Comparison of ENCODE assay signal across 8 cellular contexts in the genomic region with DNA sequence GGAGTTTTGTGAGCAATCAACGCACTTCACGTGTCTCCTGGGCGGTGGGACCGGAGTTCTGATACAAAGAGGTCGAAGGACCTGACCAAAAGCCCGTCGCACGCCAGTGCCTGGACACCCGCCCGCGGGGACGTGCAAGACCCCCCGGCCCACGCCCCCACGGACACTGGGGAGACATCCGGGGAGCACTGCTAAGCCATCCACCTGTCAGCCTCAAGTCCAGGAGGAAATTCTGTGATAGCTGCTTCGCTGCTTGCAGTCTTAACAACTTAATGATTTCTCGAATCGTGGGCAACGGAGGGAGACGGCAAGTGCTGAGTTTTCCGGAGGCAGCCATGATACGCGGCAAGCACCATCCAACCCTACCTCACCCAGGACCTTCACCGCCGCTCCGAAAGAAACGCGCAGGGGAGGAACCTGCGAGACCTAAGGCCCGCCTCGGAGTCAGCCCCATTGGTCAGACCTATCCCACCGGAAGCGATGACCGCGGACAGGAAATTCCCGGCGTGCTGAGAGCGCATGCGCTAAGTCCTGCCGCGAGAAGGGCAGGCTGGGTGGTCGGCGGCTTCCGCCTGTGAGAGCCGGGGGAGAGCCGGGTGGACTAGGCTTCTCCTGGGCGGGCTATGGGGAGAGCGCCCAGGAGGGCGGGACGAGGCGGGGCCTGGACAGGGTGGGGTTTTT. TPM values are rescaled to one million over a fixed set of nuclear protein-coding genes. Genes with fewer than 3 reads are reported as not detected.
DNase-seq lines count a peak whose midpoint lies in the region; ATAC-seq, FAIRE-seq and TF ChIP-seq lines count a peak whose summit lies in the region.

A gene (minus strand): TSS at position 393 of the 681 bp plus-strand sequence. CDS start 56 bp downstream, at position 337.

- no peak for FAIRE-seq in A549 (lab: Jason Lieb, UNC)

- H3K4me3 ChIP-seq in A549 (peak within 1 kb of the TSS; percentile 81), mammary epithelial cell (replicated peaks in 1 of 3; ENCODE audit: insufficient read depth in 1 of 3, low read depth in 2 of 3, low read length in 3 of 3) (peak within 1 kb of the TSS; percentile 80 to 97 (median 84)), iPS-18c (ENCODE audit: insufficient read depth, low read depth, low read length) (peak within 1 kb of the TSS; percentile 89), skeletal muscle tissue (ENCODE audit: low read length in 3 of 3) (peak within 1 kb of the TSS; percentile 91 to 99 (median 96))

- dilution Hi-C loops in mammary epithelial cell (cut with HindIII; ENCODE audit: low sequenced_read_pairs) = no loop called here

- H3K36me3 ChIP-seq in mammary epithelial cell (ENCODE audit: insufficient read depth, low read length) (peaks cover 6% of the 10 kb centered on the region), skeletal muscle tissue (ENCODE audit: control insufficient read depth in 3 of 3, insufficient read depth in 3 of 3, low read length in 3 of 3) (peaks cover 3 to 10% (median 3%) of the 10 kb centered on the region in 3 donors)

- no peaks in the 10 kb centered on the region for H3K27me3 ChIP-seq in mammary epithelial cell (ENCODE audit: insufficient read depth, low read length)
- H3K27me3 ChIP-seq in skeletal muscle tissue (ENCODE audit: control insufficient read depth in 3 of 3, insufficient read depth in 3 of 3, low read length in 3 of 3) = no peaks in the 10 kb centered on the region

- H3K4me1 ChIP-seq in A549 = peaks cover 24% of the 10 kb centered on the region; the same call in 2 of the 3 replicates
- H3K4me1 ChIP-seq in mammary epithelial cell (ENCODE audit: insufficient read depth, low read length) = peaks cover 24% of the 10 kb centered on the region
- H3K4me1 ChIP-seq in skeletal muscle tissue (ENCODE audit: control insufficient read depth in 3 of 3, insufficient read depth in 3 of 3, low read length in 3 of 3) = peaks cover 0 to 4% (median 3%) of the 10 kb centered on the region in 3 donors

- TF ChIP-seq POLR2A in A549 (IDR thresholded peaks at IDR 0.05; ENCODE audit: low read length) = peak; percentile 77

- H3K4me2 ChIP-seq in A549 (peak within 1 kb of the TSS; percentile 94), mammary epithelial cell (ENCODE audit: insufficient read depth, low read depth, low read length) (peak within 1 kb of the TSS; percentile 82)

- no peak for TF ChIP-seq RAD21 in A549 (conservative IDR thresholded peaks at IDR 0.05 in 1 of 2, IDR thresholded peaks at IDR 0.05 in 1 of 2)

- TF ChIP-seq CTCF in A549 (IDR thresholded peaks at IDR 0.05) (no peak), VCaP (conservative IDR thresholded peaks at IDR 0.05) (no peak), mammary epithelial cell (conservative IDR thresholded peaks at IDR 0.05 in 1 of 2, IDR thresholded peaks at IDR 0.05 in 1 of 2; ENCODE audit: extremely low read depth in 1 of 2, insufficient read depth in 1 of 2, low read depth in 1 of 2, low read length in 2 of 2) (no peak)

- peaks cover 38% of the 10 kb centered on the region for H3K79me2 ChIP-seq in mammary epithelial cell (ENCODE audit: insufficient read depth, low read length)

- intact Hi-C loops in mammary epithelial cell (cut with micrococcal nuclease) = loop anchor here (2.0 to 10.0 kb wide), 2 partner anchors 137 to 1721 kb away; no protein-coding TSS in a partner anchor

- BruUV-seq in mammary epithelial cell (replicated peaks; lab: Mats Ljungman, UMichigan) = TSS peak; percentile 62

- DNase-seq in A549 (ENCODE audit: low read depth in 1 of 2, low spot score in 1 of 2) = peak; percentile 62 to 98
- peak; percentile 98 for DNase-seq in NCI-H2171 (lab: John Stamatoyannopoulos, UW)
- DNase-seq in mammary epithelial cell = peak; percentile 99

- H3K27ac ChIP-seq in A549 (peak within 1 kb of the TSS; percentile 87 to 97), VCaP (peak within 1 kb of the TSS; percentile 86), mammary epithelial cell (ENCODE audit: insufficient read depth, low read depth, low read length) (peak within 1 kb of the TSS; percentile 88), skeletal muscle tissue (ENCODE audit: low read depth, low read length) (peak within 1 kb of the TSS; percentile 77)

- H4K20me1 ChIP-seq in mammary epithelial cell (ENCODE audit: insufficient read depth, low read length) = no peaks in the 10 kb centered on the region

- no peaks in the 10 kb centered on the region for H3K9me3 ChIP-seq in A549
- H3K9me3 ChIP-seq in mammary epithelial cell (replicated peaks; ENCODE audit: insufficient read depth, low read length) = no peaks in the 10 kb centered on the region
- no peaks in the 10 kb centered on the region for H3K9me3 ChIP-seq in iPS-18c (ENCODE audit: control insufficient read depth, insufficient read depth, low read length)
- H3K9me3 ChIP-seq in skeletal muscle tissue (ENCODE audit: control insufficient read depth in 3 of 3, low read length in 3 of 3) = no peaks in the 10 kb centered on the region

- ATAC-seq in A549 = peak; percentile 97 to 99
- ATAC-seq in GM18861 (IDR thresholded peaks at IDR 0.05; ENCODE audit: unreplicated experiment) = peak; percentile 89
- ATAC-seq in HG03097 (IDR thresholded peaks at IDR 0.05; ENCODE audit: low FRiP score, unreplicated experiment) = peak; percentile 96

- CTCF ChIA-PET in A549 (lab: Yijun Ruan, JAX) (no interaction called here), mammary epithelial cell (lab: Charles Lee; ENCODE audit: low non-redundant PET) (interaction anchor here (0.6 kb wide), 1 partner anchor 180 kb away, joined by 3 read pairs; no protein-coding TSS in a partner anchor)

- no peak for TF ChIP-seq EP300 in A549 (IDR thresholded peaks at IDR 0.05)

- H2AFZ ChIP-seq in mammary epithelial cell (ENCODE audit: low read depth, low read length) = peak within 1 kb of the TSS; percentile 89

- POLR2A ChIA-PET in A549 (lab: Yijun Ruan, JAX) = interaction anchor here (0.6 to 1.1 kb wide), 4 partner anchors 13 to 1472 kb away, joined by 3 to 7 read pairs (median 4); no protein-coding TSS in a partner anchor

- 8% methylated on average over 2 of the region's 52 CpGs for WGBS in A549 (ENCODE audit: missing lambda C conversion rate)
- WGBS in mammary epithelial cell (ENCODE audit: low coverage, missing lambda C conversion rate) = 5% methylated on average over 9 of the region's 52 CpGs

- H3K9ac ChIP-seq in mammary epithelial cell (ENCODE audit: insufficient read depth, low read length) (peak within 1 kb of the TSS; percentile 94), skeletal muscle tissue (ENCODE audit: low read depth in 1 of 3, low read length in 3 of 3) (peak within 1 kb of the TSS; percentile 91 to 93 (median 92))

- in situ Hi-C loops in mammary epithelial cell (cut with MboI; ENCODE audit: low sequenced_read_pairs in 2 of 2) = no loop called here

TF ChIP-seq in A549, 52 proteins besides CTCF, POLR2A, EP300 and RAD21:
- TF ChIP-seq, protein P1, sequence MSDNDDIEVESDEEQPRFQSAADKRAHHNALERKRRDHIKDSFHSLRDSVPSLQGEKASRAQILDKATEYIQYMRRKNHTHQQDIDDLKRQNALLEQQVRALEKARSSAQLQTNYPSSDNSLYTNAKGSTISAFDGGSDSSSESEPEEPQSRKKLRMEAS (IDR thresholded peaks at IDR 0.05) = peak; percentile 13; the same call in 1 of the 2 replicates
- TF ChIP-seq PHF8 (IDR thresholded peaks at IDR 0.05; ENCODE audit: borderline replicate concordance, low read depth) (peak; percentile 44; the same call in 1 of the 2 replicates), JUN (IDR thresholded peaks at IDR 0.05) (0 out of 5 replicates have a peak, but pooled peaks of 1 of the 2 experiments have one; percentile 3), EHMT2 (IDR thresholded peaks at IDR 0.05; ENCODE audit: low read depth) (no peak), TP53 (CRISPR knock-in tag; IDR thresholded peaks at IDR 0.05) (no peak), ZSCAN20 (CRISPR knock-in tag; IDR thresholded peaks at IDR 0.05) (no peak)
- TF ChIP-seq, protein P2, sequence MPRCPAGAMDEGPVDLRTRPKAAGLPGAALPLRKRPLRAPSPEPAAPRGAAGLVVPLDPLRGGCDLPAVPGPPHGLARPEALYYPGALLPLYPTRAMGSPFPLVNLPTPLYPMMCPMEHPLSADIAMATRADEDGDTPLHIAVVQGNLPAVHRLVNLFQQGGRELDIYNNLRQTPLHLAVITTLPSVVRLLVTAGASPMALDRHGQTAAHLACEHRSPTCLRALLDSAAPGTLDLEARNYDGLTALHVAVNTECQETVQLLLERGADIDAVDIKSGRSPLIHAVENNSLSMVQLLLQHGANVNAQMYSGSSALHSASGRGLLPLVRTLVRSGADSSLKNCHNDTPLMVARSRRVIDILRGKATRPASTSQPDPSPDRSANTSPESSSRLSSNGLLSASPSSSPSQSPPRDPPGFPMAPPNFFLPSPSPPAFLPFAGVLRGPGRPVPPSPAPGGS (IDR thresholded peaks at IDR 0.05) = peak; percentile 3; the same call in 1 of the 3 replicates

RNA-seq across cellular contexts. Expression of the gene that starts here (rescaled TPM):
- polyA plus RNA-seq in A549 (2011; rRNA removed) (16.8 and 19.5 TPM in 2 replicates), A549 (2017; fragmentation: RNase III; extraction: RNeasy Plus Mini Kit Qiagen cat#74134 plus additional on column Dnase treatment) (9.2 to 9.8 TPM (median 9.8 TPM) in 3 replicates), mammary epithelial cell (32.0 TPM)
- 8.1 and 8.2 TPM in 2 replicates for polyA plus RNA-seq in A549 (2012; cell fraction: cytosol; rRNA removed)
- 8.2 and 13.7 TPM in 2 replicates for polyA plus RNA-seq in A549 (2012; cell fraction: nucleus; rRNA removed)
- polyA minus RNA-seq in A549 (2011; rRNA and poly(A)+ RNA removed) = 12.8 and 18.6 TPM in 2 replicates
- total RNA-seq in mammary epithelial cell (10 to 100 TPM; 17.0 to 42.7 TPM), skeletal muscle tissue (12.5 TPM)
- polyA minus RNA-seq in mammary epithelial cell = 30.9 TPM

Comparison
In these comparisons a context has a peak if more than half of its experiments do, and no peak if none do; other contexts are left out.
1. Peak in every context shown above with its lines: DNase-seq, ATAC-seq, H3K4me3 ChIP-seq and H3K27ac ChIP-seq.